2 cellular contexts compared by ENCODE assay signal in the genomic region with DNA sequence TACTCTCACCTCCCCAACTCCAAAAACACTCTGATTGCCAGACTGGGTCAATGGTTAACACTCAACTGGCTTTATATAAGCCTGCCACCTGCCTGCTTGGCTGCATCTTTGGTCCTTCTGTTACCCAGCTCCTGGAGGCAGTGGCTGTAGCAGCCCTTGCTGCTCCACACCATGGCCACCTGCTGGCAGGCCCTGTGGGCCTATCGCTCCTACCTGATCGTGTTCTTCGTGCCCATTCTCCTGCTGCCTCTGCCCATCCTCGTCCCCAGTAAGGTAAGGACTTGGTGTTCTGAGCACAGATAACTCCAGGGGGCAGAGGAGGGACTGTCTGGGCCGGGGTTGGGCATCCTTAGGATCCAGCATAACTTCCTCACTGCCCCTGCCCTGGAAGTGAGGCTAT.
TF ChIP-seq lines count a peak whose summit lies in the region.

A gene with protein sequence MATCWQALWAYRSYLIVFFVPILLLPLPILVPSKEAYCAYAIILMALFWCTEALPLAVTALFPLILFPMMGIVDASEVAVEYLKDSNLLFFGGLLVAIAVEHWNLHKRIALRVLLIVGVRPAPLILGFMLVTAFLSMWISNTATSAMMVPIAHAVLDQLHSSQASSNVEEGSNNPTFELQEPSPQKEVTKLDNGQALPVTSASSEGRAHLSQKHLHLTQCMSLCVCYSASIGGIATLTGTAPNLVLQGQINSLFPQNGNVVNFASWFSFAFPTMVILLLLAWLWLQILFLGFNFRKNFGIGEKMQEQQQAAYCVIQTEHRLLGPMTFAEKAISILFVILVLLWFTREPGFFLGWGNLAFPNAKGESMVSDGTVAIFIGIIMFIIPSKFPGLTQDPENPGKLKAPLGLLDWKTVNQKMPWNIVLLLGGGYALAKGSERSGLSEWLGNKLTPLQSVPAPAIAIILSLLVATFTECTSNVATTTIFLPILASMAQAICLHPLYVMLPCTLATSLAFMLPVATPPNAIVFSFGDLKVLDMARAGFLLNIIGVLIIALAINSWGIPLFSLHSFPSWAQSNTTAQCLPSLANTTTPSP (plus strand): TSS at position 103 of the 400 bp plus-strand sequence. CDS start 69 bp downstream, at position 172.

TF ChIP-seq in A549, 52 proteins besides CTCF, POLR2A, EP300 and RAD21:
- TF ChIP-seq MAFK (IDR thresholded peaks at IDR 0.05; ENCODE audit: partially characterized antibody), result no peak
- no peak for TF ChIP-seq CHD2 (IDR thresholded peaks at IDR 0.05; ENCODE audit: low read length, partially characterized antibody)
- TF ChIP-seq, protein P1, sequence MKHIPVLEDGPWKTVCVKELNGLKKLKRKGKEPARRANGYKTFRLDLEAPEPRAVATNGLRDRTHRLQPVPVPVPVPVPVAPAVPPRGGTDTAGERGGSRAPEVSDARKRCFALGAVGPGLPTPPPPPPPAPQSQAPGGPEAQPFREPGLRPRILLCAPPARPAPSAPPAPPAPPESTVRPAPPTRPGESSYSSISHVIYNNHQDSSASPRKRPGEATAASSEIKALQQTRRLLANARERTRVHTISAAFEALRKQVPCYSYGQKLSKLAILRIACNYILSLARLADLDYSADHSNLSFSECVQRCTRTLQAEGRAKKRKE (CRISPR knock-in tag; IDR thresholded peaks at IDR 0.05; ENCODE audit: low read depth), result no peak
- TF ChIP-seq RFX5 (IDR thresholded peaks at IDR 0.05), result no peak
- TF ChIP-seq CBX8 (IDR thresholded peaks at IDR 0.05), result no peak
- no peak for TF ChIP-seq KDM1A (IDR thresholded peaks at IDR 0.05; ENCODE audit: low read depth)
- TF ChIP-seq GATA3 (IDR thresholded peaks at IDR 0.05; ENCODE audit: borderline replicate concordance), result no peak

TF ChIP-seq in GM12878, 131 proteins besides CTCF, POLR2A, EP300 and RAD21:
- TF ChIP-seq ZNF217 (IDR thresholded peaks at IDR 0.05) (no peak), TAF1 (IDR thresholded peaks at IDR 0.05; ENCODE audit: borderline replicate concordance, low read depth, low read length) (no peak), ASH2L (IDR thresholded peaks at IDR 0.05; ENCODE audit: borderline replicate concordance, low read depth) (no peak), RAD51 (IDR thresholded peaks at IDR 0.05) (no peak), EGR1 (IDR thresholded peaks at IDR 0.05; ENCODE audit: borderline replicate concordance in 1 of 2, low read depth in 2 of 2, low read length in 2 of 2) (no peak), SMAD5 (IDR thresholded peaks at IDR 0.05; ENCODE audit: low read depth) (no peak), CHD1 (IDR thresholded peaks at IDR 0.05; ENCODE audit: low read depth, low read length) (no peak)
- TF ChIP-seq, protein P2, sequence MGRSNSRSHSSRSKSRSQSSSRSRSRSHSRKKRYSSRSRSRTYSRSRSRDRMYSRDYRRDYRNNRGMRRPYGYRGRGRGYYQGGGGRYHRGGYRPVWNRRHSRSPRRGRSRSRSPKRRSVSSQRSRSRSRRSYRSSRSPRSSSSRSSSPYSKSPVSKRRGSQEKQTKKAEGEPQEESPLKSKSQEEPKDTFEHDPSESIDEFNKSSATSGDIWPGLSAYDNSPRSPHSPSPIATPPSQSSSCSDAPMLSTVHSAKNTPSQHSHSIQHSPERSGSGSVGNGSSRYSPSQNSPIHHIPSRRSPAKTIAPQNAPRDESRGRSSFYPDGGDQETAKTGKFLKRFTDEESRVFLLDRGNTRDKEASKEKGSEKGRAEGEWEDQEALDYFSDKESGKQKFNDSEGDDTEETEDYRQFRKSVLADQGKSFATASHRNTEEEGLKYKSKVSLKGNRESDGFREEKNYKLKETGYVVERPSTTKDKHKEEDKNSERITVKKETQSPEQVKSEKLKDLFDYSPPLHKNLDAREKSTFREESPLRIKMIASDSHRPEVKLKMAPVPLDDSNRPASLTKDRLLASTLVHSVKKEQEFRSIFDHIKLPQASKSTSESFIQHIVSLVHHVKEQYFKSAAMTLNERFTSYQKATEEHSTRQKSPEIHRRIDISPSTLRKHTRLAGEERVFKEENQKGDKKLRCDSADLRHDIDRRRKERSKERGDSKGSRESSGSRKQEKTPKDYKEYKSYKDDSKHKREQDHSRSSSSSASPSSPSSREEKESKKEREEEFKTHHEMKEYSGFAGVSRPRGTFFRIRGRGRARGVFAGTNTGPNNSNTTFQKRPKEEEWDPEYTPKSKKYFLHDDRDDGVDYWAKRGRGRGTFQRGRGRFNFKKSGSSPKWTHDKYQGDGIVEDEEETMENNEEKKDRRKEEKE (IDR thresholded peaks at IDR 0.05), result no peak
- TF ChIP-seq, protein P3, sequence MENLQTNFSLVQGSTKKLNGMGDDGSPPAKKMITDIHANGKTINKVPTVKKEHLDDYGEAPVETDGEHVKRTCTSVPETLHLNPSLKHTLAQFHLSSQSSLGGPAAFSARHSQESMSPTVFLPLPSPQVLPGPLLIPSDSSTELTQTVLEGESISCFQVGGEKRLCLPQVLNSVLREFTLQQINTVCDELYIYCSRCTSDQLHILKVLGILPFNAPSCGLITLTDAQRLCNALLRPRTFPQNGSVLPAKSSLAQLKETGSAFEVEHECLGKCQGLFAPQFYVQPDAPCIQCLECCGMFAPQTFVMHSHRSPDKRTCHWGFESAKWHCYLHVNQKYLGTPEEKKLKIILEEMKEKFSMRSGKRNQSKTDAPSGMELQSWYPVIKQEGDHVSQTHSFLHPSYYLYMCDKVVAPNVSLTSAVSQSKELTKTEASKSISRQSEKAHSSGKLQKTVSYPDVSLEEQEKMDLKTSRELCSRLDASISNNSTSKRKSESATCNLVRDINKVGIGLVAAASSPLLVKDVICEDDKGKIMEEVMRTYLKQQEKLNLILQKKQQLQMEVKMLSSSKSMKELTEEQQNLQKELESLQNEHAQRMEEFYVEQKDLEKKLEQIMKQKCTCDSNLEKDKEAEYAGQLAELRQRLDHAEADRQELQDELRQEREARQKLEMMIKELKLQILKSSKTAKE (IDR thresholded peaks at IDR 0.05; ENCODE audit: low read depth, poor library complexity, severe bottlenecking), result no peak
- TF ChIP-seq, protein P4, sequence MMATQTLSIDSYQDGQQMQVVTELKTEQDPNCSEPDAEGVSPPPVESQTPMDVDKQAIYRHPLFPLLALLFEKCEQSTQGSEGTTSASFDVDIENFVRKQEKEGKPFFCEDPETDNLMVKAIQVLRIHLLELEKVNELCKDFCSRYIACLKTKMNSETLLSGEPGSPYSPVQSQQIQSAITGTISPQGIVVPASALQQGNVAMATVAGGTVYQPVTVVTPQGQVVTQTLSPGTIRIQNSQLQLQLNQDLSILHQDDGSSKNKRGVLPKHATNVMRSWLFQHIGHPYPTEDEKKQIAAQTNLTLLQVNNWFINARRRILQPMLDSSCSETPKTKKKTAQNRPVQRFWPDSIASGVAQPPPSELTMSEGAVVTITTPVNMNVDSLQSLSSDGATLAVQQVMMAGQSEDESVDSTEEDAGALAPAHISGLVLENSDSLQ (IDR thresholded peaks at IDR 0.05), result no peak
- TF ChIP-seq, protein P5, sequence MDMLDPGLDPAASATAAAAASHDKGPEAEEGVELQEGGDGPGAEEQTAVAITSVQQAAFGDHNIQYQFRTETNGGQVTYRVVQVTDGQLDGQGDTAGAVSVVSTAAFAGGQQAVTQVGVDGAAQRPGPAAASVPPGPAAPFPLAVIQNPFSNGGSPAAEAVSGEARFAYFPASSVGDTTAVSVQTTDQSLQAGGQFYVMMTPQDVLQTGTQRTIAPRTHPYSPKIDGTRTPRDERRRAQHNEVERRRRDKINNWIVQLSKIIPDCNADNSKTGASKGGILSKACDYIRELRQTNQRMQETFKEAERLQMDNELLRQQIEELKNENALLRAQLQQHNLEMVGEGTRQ (IDR thresholded peaks at IDR 0.05; ENCODE audit: borderline replicate concordance, low read depth, low read length), result no peak
